9 cellular contexts compared by ENCODE assay signal in the genomic region with DNA sequence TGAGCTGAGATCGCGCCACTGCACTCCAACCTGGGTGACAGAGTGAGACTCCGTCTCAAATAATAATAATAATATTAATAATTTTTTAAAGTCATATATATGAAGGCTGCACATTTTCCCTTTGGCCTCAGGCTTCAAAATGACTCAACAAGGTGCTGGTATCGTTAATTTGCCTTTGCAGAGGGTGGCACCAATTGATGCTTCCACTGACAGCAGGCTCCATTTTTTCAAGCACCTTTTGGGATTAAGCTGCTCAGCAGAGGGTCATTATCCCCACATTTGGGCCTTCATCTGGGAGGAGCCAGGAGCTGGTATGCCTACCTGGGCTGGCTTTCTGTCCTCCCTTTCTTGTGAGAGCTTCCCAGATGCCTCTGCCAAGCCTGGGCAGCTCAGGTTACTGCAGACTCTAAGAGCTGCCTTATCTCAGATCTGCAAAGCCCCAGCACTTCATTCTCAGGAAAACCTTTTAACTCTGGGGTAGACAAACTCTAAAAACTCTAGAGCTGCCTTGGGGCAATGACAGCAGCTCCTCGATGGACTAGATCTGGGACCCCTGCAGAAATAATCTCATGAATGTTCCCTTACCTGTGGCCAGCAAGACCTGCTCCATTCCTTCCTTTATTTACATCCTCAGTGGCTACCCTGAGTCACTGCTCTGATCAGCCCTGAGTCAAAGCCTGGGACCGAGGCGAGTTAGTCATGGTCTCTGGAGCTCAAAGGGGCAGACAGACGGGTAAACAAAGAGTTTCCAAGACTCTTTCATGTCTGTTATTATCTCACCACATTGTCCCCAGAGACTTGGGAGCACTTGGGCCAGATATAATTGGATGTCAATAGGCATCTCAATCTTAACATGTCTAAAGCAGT.
DNase-seq lines count a peak whose midpoint lies in the region; ATAC-seq and TF ChIP-seq lines count a peak whose summit lies in the region.
"Had no signal": no experiment of that assay in that cellular context is flagged by ENCODE, and none has a peak within 500 bp of the region (broad histone marks: within the 10 kb centered on the region; RNA-seq: fewer than 3 reads in every experiment).

No MANE protein-coding gene starts in this region.

- in situ Hi-C loops in HAP-1 (cut with MboI; ENCODE audit: low sequenced_read_pairs): no loop called here
- in situ Hi-C loops in GM13977 (cut with MboI; ENCODE audit: low pct_unique_long_range_greater_than_20kb, low sequenced_read_pairs, unreplicated experiment): no loop called here

- DNase-seq in AG04450 (ENCODE audit: low read depth, low spot score) (peak; percentile 39), HAP-1 (ENCODE audit: low spot score in 2 of 2) (peak; percentile 35 to 49), OCI-LY7 (ENCODE audit: low spot score) (no peak), foreskin keratinocyte (peak; percentile 51 to 69), activated gamma-delta T cell (lab: John Stamatoyannopoulos, UW) (no peak), GM13977 (ENCODE audit: low spot score) (no peak)
- no peak for DNase-seq in stimulated activated CD4-positive, alpha-beta T cell treated with anti-CD3 and anti-CD28 coated beads, Interleukin-15, amount 100 ng/mL, for 24 hours
- DNase-seq: activated CD4-positive, alpha-beta T cell treated with anti-CD3 and anti-CD28 coated beads, Interleukin-2, amount 10 ng/mL, durations not matched to agents 7 days and 5 days had no signal

- H3K27ac ChIP-seq in AG04450 (ENCODE audit: low read depth, low read length) (no peak overlapping the region), OCI-LY7 (ENCODE audit: low read depth, low read length, poor library complexity, severe bottlenecking) (no peak overlapping the region), foreskin keratinocyte (no peak overlapping the region)

- no peaks in the 10 kb centered on the region for H3K9me2 ChIP-seq in OCI-LY7 (ENCODE audit: insufficient read depth, low read length)

- no peaks in the 10 kb centered on the region for H3K36me3 ChIP-seq in HAP-1 (replicated peaks)
- no peaks in the 10 kb centered on the region for H3K36me3 ChIP-seq in OCI-LY7 (ENCODE audit: insufficient read depth, low read length)

- H3K79me2 ChIP-seq in OCI-LY7 (ENCODE audit: insufficient read depth, low read depth, low read length): no peaks in the 10 kb centered on the region

- intact Hi-C loops in OCI-LY7 (cut with micrococcal nuclease; ENCODE audit: unreplicated experiment): no loop called here

- 0 out of 2 replicates have a peak overlapping the region, but pooled peaks have one; percentile 4 for H2AFZ ChIP-seq in OCI-LY7 (ENCODE audit: low read length)

- TF ChIP-seq CTCF in AG04450 (IDR thresholded peaks at IDR 0.05; ENCODE audit: low read depth, low read length): no peak
- no peak for TF ChIP-seq CTCF in OCI-LY7 (conservative IDR thresholded peaks at IDR 0.05; ENCODE audit: low read length)
- no peak for TF ChIP-seq CTCF in foreskin keratinocyte (conservative IDR thresholded peaks at IDR 0.05)
- no peak for TF ChIP-seq CTCF in GM13977 (IDR thresholded peaks at IDR 0.05; ENCODE audit: extremely low read depth, insufficient read depth, missing control alignments)

- POLR2A ChIA-PET in AG04450 (lab: Yijun Ruan, JAX) (interaction anchor here (0.6 kb wide), 1 partner anchor 87 kb away, joined by 4 read pairs; no protein-coding TSS in a partner anchor), OCI-LY7 (lab: Charles Lee) (no interaction called here)

- H3K4me2 ChIP-seq in OCI-LY7 (ENCODE audit: low read length): no peak overlapping the region

- BruUV-seq in OCI-LY7 (replicated peaks; lab: Mats Ljungman, UMichigan): no TSS peak

- H4K20me1 ChIP-seq in OCI-LY7 (ENCODE audit: insufficient read depth, low read length): no peaks in the 10 kb centered on the region

- peak; percentile 95 for ATAC-seq in foreskin keratinocyte
- no peak for ATAC-seq in GM18870 (IDR thresholded peaks at IDR 0.05; ENCODE audit: unreplicated experiment)

- H3K9me3 ChIP-seq in AG04450 (ENCODE audit: control insufficient read depth, insufficient read depth, low read length) (no peaks in the 10 kb centered on the region; the same call in 1 of the 2 replicates), HAP-1 (no peaks in the 10 kb centered on the region), OCI-LY7 (ENCODE audit: low read length) (no peaks in the 10 kb centered on the region)

- H3K4me1 ChIP-seq in HAP-1 (no peaks in the 10 kb centered on the region; the same call in 1 of the 2 replicates), OCI-LY7 (ENCODE audit: insufficient read depth, low read length, poor library complexity, severe bottlenecking) (no peaks in the 10 kb centered on the region), foreskin keratinocyte (no peaks in the 10 kb centered on the region)

- H3K4me3 ChIP-seq in AG04450 (ENCODE audit: low read depth, low read length) (no peak overlapping the region), HAP-1 (no peak overlapping the region), OCI-LY7 (ENCODE audit: low read depth, low read length, poor library complexity, severe bottlenecking) (no peak overlapping the region)

- H3K27me3 ChIP-seq in AG04450 (ENCODE audit: control insufficient read depth, insufficient read depth, low read length) (peaks cover 6% of the 10 kb centered on the region), HAP-1 (ENCODE audit: low read depth) (0 out of 2 replicates have a peak, but pooled peaks cover 3% of the 10 kb centered on the region), foreskin keratinocyte (peaks cover 33% of the 10 kb centered on the region)

- CTCF ChIA-PET in AG04450 (lab: Charles Lee): no interaction called here
- CTCF ChIA-PET in OCI-LY7 (lab: Charles Lee; ENCODE audit: unreplicated experiment): no interaction called here

Comparison
In these comparisons a context has a peak if more than half of its experiments do, and no peak if none do; other contexts are left out.
1. DNase-seq: peak in AG04450 (single experiment), HAP-1 (2 of 2) and foreskin keratinocyte (2 of 2); none in OCI-LY7 (single experiment), stimulated activated CD4-positive, alpha-beta T cell treated with anti-CD3 and anti-CD28 coated beads, Interleukin-15, amount 100 ng/mL, for 24 hours (single experiment), activated gamma-delta T cell (single experiment) and GM13977 (single experiment).